ENCODE assay signal across 12 cellular contexts in genomic region chr15:64013179-64014043, GRCh38. TPM values are rescaled to one million over a fixed set of nuclear protein-coding genes. Genes with fewer than 3 reads are reported as not detected.
DNase-seq lines count a peak whose midpoint lies in the region; ATAC-seq, FAIRE-seq and TF ChIP-seq lines count a peak whose summit lies in the region.
"Had no signal": no experiment of that assay in that cellular context is flagged by ENCODE, and none has a peak within 500 bp of the region (broad histone marks: within the 10 kb centered on the region; RNA-seq: fewer than 3 reads in every experiment).

No MANE protein-coding gene starts in this region.

- no peaks in the 10 kb centered on the region for H4K20me1 ChIP-seq in astrocyte (ENCODE audit: insufficient read depth, low read length)

- no peak for FAIRE-seq in astrocyte (lab: Jason Lieb, UNC)
- FAIRE-seq: GM19239 had no signal

- no peak overlapping the region for H3K9ac ChIP-seq in astrocyte (ENCODE audit: low read length)
- H3K9ac ChIP-seq in mucosa of stomach (ENCODE audit: low read length): peak overlapping the region; percentile 1

- DNase-seq in A172 (ENCODE audit: low spot score) (peak; percentile 54), DMS 273 (lab: John Stamatoyannopoulos, UW; ENCODE audit: unreplicated experiment) (peak; percentile 42), astrocyte (ENCODE audit: low read depth) (peak; percentile 38)
- no peak for DNase-seq in NK-92 treated with Interleukin-12 subunit alpha and Interleukin-12 subunit beta, amount 100 ng/mL, for 24 hours (lab: John Stamatoyannopoulos, UW)
- DNase-seq: activated CD4-positive, alpha-beta T cell treated with anti-CD3 and anti-CD28 coated beads, Interleukin-2, amount 50 U/mL, for 4 hours; EL had no signal

- H3K36me3 ChIP-seq in astrocyte (ENCODE audit: insufficient read depth, low read length) (no peaks in the 10 kb centered on the region), mucosa of stomach (ENCODE audit: control insufficient read depth, insufficient read depth, low read length) (no peaks in the 10 kb centered on the region)
- H3K36me3 ChIP-seq: thoracic aorta had no signal

- peaks cover 6% of the 10 kb centered on the region for H3K27me3 Mint-ChIP-seq in astrocyte (ENCODE audit: low read depth, unreplicated experiment)

- H3K36me3 Mint-ChIP-seq in astrocyte (ENCODE audit: low read depth, unreplicated experiment): no peaks in the 10 kb centered on the region

- H3K27me3 ChIP-seq in astrocyte (ENCODE audit: insufficient read depth, low read length) (no peaks in the 10 kb centered on the region), mucosa of stomach (ENCODE audit: control insufficient read depth, insufficient read depth, low read length) (no peaks in the 10 kb centered on the region)

- H3K4me1 ChIP-seq in astrocyte (ENCODE audit: insufficient read depth, low read length) (peaks cover 28% of the 10 kb centered on the region), mucosa of stomach (ENCODE audit: control insufficient read depth, insufficient read depth, low read length) (peaks cover 86% of the 10 kb centered on the region)

- no peak overlapping the region for H3K27ac Mint-ChIP-seq in astrocyte (ENCODE audit: unreplicated experiment)

- H3K9me3 Mint-ChIP-seq in astrocyte (ENCODE audit: unreplicated experiment): peaks cover 4% of the 10 kb centered on the region

- H3K4me1 Mint-ChIP-seq in astrocyte (ENCODE audit: low read depth, unreplicated experiment): peaks cover 35% of the 10 kb centered on the region

- no peaks in the 10 kb centered on the region for H3K79me2 ChIP-seq in astrocyte (ENCODE audit: insufficient read depth, low read length)

- no peak for TF ChIP-seq CTCF in astrocyte (IDR thresholded peaks at IDR 0.05; ENCODE audit: insufficient read depth, low read depth, low read length)

- H3K4me3 ChIP-seq in astrocyte (ENCODE audit: insufficient read depth, low read depth, low read length) (no peak overlapping the region), mucosa of stomach (ENCODE audit: low read length) (no peak overlapping the region)
- H3K4me3 ChIP-seq: thoracic aorta had no signal

- H3K9me3 ChIP-seq in astrocyte (ENCODE audit: insufficient read depth, low read depth, low read length) (no peaks in the 10 kb centered on the region), mucosa of stomach (ENCODE audit: control insufficient read depth, low read length) (no peaks in the 10 kb centered on the region)
- H3K9me3 ChIP-seq: thoracic aorta had no signal

- no peak overlapping the region for H3K4me2 ChIP-seq in astrocyte (ENCODE audit: low read length)

- H3K4me3 Mint-ChIP-seq in astrocyte (ENCODE audit: unreplicated experiment): no peak overlapping the region

- ATAC-seq in GM18511 (IDR thresholded peaks at IDR 0.05; ENCODE audit: unreplicated experiment): no peak
- no peak for ATAC-seq in HG03280 (IDR thresholded peaks at IDR 0.05; ENCODE audit: unreplicated experiment)
- ATAC-seq in HG02588 (IDR thresholded peaks at IDR 0.05; ENCODE audit: unreplicated experiment): no peak

- H3K27ac ChIP-seq in astrocyte (ENCODE audit: low read depth, low read length): no peak overlapping the region
- H3K27ac ChIP-seq: thoracic aorta had no signal

- no peak overlapping the region for H2AFZ ChIP-seq in astrocyte (ENCODE audit: low read depth, low read length)

RNA-seq across cellular contexts. Expression of gene DAPK2, which starts 32.9 kb away (rescaled TPM):
- total RNA-seq in A172 (2014; rRNA removed; shearing (Covaris generic)): 1.5 and 3.2 TPM in 2 replicates
- 0.52 and 0.60 TPM in 2 replicates for total RNA-seq in astrocyte
